8 cellular contexts compared by ENCODE assay signal in genomic region chr12:69284131-69284530, GRCh38. TPM values are rescaled to one million over a fixed set of nuclear protein-coding genes. Genes with fewer than 3 reads are reported as not detected.
DNase-seq lines count a peak whose midpoint lies in the region; ATAC-seq and TF ChIP-seq lines count a peak whose summit lies in the region.

No MANE protein-coding gene starts in this region.

- H3K79me2 ChIP-seq in osteoblast (ENCODE audit: insufficient read depth, low read length) = no peaks in the 10 kb centered on the region

- no peak overlapping the region for H2AFZ ChIP-seq in osteoblast (ENCODE audit: low read length)

- H3K27ac ChIP-seq in cardiac muscle cell (no peak overlapping the region), osteoblast (ENCODE audit: low read depth, low read length) (no peak overlapping the region)

- H3K27me3 ChIP-seq in adipocyte (replicated peaks; ENCODE audit: control insufficient read depth, insufficient read depth, low read length) = no peaks in the 10 kb centered on the region
- no peaks in the 10 kb centered on the region for H3K27me3 ChIP-seq in cardiac muscle cell
- H3K27me3 ChIP-seq in osteoblast (ENCODE audit: insufficient read depth, low read length) = peaks cover 8% of the 10 kb centered on the region

- peak overlapping the region; percentile 76 for H3K4me2 ChIP-seq in osteoblast (ENCODE audit: insufficient read depth, low read length)

- peak overlapping the region; percentile 61 for H3K9ac ChIP-seq in adipocyte (ENCODE audit: low read length)

- H3K4me3 ChIP-seq in adipocyte (ENCODE audit: low read length) (peak overlapping the region; percentile 74), cardiac muscle cell (no peak overlapping the region), osteoblast (ENCODE audit: insufficient read depth, low read length) (peak overlapping the region; percentile 50)

- H4K20me1 ChIP-seq in osteoblast (ENCODE audit: insufficient read depth, low read length) = no peaks in the 10 kb centered on the region

- H3K4me1 ChIP-seq in adipocyte (ENCODE audit: control insufficient read depth, insufficient read depth, low read length) (peaks cover 16% of the 10 kb centered on the region), cardiac muscle cell (ENCODE audit: low read depth) (no peaks in the 10 kb centered on the region), osteoblast (ENCODE audit: insufficient read depth, low read length) (peaks cover 8% of the 10 kb centered on the region)

- H3K36me3 ChIP-seq in adipocyte (ENCODE audit: control insufficient read depth, insufficient read depth, low read length, severe bottlenecking) = no peaks in the 10 kb centered on the region
- H3K36me3 ChIP-seq in cardiac muscle cell = no peaks in the 10 kb centered on the region
- no peaks in the 10 kb centered on the region for H3K36me3 ChIP-seq in osteoblast (ENCODE audit: insufficient read depth, low read length)

- no peaks in the 10 kb centered on the region for H3K9me3 ChIP-seq in adipocyte (ENCODE audit: control insufficient read depth, low read length)
- H3K9me3 ChIP-seq in cardiac muscle cell (ENCODE audit: low read depth) = no peaks in the 10 kb centered on the region
- no peaks in the 10 kb centered on the region for H3K9me3 ChIP-seq in osteoblast (ENCODE audit: low read depth, low read length)

- ATAC-seq in HG02610 (IDR thresholded peaks at IDR 0.05; ENCODE audit: unreplicated experiment) (peak; percentile 80), HG02852 (IDR thresholded peaks at IDR 0.05; ENCODE audit: unreplicated experiment) (no peak)

- TF ChIP-seq CTCF in cardiac muscle cell (IDR thresholded peaks at IDR 0.05; ENCODE audit: low read depth, low read length) (peak; percentile 35), osteoblast (IDR thresholded peaks at IDR 0.05; ENCODE audit: extremely low read depth, low read depth, low read length) (no peak)

- DNase-seq in DMS53 (lab: John Stamatoyannopoulos, UW) (peak; percentile 93), NCI-H524 treated with DMSO at 0.1 percent for 48 hours (lab: John Stamatoyannopoulos, UW) (peak; percentile 2), adipocyte (ENCODE audit: low read depth) (peak; percentile 79), cardiac muscle cell (ENCODE audit: low read depth in 1 of 2, low spot score in 1 of 2) (peak; percentile 81 to 86), osteoblast (ENCODE audit: insufficient read length, low spot score, missing footprints) (peak; percentile 25)
- DNase-seq in effector CD4-positive, alpha-beta T cell = no peak

RNA-seq across cellular contexts. Expression of gene CPSF6, which starts 44.8 kb away (rescaled TPM):
- total RNA-seq in cardiac muscle cell (30.8 and 51.5 TPM in 2 replicates), osteoblast (23.9 and 24.5 TPM in 2 replicates)
- 88.1 and 93.2 TPM in 2 replicates for polyA plus RNA-seq in cardiac muscle cell
